8 cellular contexts compared by ENCODE assay signal in the genomic region with DNA sequence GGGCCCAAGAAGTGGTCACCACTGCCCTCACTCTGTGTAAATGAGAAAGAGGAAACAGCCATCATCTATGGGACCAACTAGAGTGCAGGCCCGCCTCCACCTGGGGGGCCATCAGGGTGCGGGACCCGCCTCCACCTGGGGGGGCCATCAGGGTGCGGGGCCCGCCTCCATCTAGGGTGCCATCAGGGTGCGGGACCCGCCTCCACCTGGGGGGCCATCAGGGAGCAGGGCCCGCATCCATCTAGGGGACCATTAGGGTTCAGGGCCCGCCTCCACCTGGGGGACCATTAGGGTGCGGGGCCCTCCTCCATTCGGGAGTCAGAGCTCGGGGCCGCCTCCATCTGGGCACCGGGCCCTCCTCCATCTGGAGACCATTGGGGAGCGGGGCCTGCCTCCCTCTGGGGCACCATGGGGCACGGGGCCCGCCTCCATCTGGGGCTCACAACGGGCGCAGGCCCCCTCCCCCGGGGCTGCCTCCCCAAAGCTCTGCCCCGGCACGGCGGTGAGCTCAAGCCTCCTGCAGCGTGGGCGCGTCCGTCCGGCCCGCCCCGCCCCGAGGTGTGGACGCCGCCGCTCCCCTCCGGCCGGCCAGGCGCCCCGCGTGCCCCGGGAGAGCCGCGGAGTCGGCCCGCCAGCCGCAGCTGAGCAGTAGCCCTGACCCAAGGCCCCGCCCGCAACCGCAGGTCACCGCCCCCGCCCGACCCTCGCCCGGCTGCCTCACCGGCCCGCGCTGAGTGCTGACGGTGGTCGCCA. TPM values are rescaled to one million over a fixed set of nuclear protein-coding genes. Genes with fewer than 3 reads are reported as not detected.
DNase-seq lines count a peak whose midpoint lies in the region; ATAC-seq and TF ChIP-seq lines count a peak whose summit lies in the region.

No MANE protein-coding gene starts in this region.

- H2AFZ ChIP-seq in ACC112 (ENCODE audit: low read length, unreplicated experiment), result no peak overlapping the region

- H3K79me2 ChIP-seq in ACC112 (ENCODE audit: control insufficient read depth, insufficient read depth, low read length, unreplicated experiment), result peaks cover 51% of the 10 kb centered on the region

- peaks cover 4% of the 10 kb centered on the region; the same call in 1 of the 2 replicates for H3K36me3 ChIP-seq in ACC112 (ENCODE audit: insufficient read depth, low read length)
- peaks cover 0 to 24% (median 0%) of the 10 kb centered on the region in 9 donors for H3K36me3 ChIP-seq in heart right ventricle

- CTCF ChIA-PET in activated B cell treated with CpG ODN at 0.5 μM for 24 hours (lab: Charles Lee), result no interaction called here

- no peak for DNase-seq in activated B cell treated with CpG ODN at 0.5 μM for 24 hours
- DNase-seq in heart right ventricle, result no peak
- DNase-seq in skeletal muscle cell (ENCODE audit: low read depth), result no peak
- DNase-seq in NCI-H1105 (lab: John Stamatoyannopoulos, UW), result no peak
- DNase-seq in NCI-H446 (lab: John Stamatoyannopoulos, UW), result no peak

- intact Hi-C loops in activated B cell treated with CpG ODN at 0.5 μM for 24 hours (cut with micrococcal nuclease), result loop anchor here (1.0 kb wide), 3 partner anchors 47 to 265 kb away; a partner anchor contains a TSS
- intact Hi-C loops in heart right ventricle (cut with DNase I), result loop anchor here in 6 of 10 donors (1.0 to 10.0 kb wide), 4 partner anchors 47 to 216 kb away; no protein-coding TSS in a partner anchor

- H3K4me1 Mint-ChIP-seq in activated B cell treated with CpG ODN at 0.5 μM for 24 hours, result peaks cover 57% of the 10 kb centered on the region

- H3K27me3 Mint-ChIP-seq in activated B cell treated with CpG ODN at 0.5 μM for 24 hours, result no peaks in the 10 kb centered on the region

- no peak for TF ChIP-seq CTCF in activated B cell treated with CpG ODN at 0.5 μM for 24 hours (IDR thresholded peaks at IDR 0.05)
- TF ChIP-seq CTCF in heart right ventricle (IDR thresholded peaks at IDR 0.05), result no peak

- WGBS in heart right ventricle, 2 donors, result 3% methylated on average over 41 to 58 of the region's 58 CpGs

- H3K9me3 ChIP-seq in heart right ventricle, result peaks cover 0 to 17% (median 6%) of the 10 kb centered on the region in 11 donors

- H3K4me3 ChIP-seq in ACC112 (ENCODE audit: low read depth, low read length) (peak overlapping the region; percentile 80), heart right ventricle (peak overlapping the region; percentile 39 to 94 (median 85)), skeletal muscle cell (ENCODE audit: low read depth, low read length) (peak overlapping the region; percentile 78)

- H3K36me3 Mint-ChIP-seq in activated B cell treated with CpG ODN at 0.5 μM for 24 hours (ENCODE audit: low read depth), result peaks cover 26% of the 10 kb centered on the region

- H3K27me3 ChIP-seq in ACC112 (ENCODE audit: insufficient read depth, low read length) (0 out of 2 replicates have a peak, but pooled peaks cover 4% of the 10 kb centered on the region), heart right ventricle (no peaks in the 10 kb centered on the region)

- peak overlapping the region; percentile 26; the same call in 1 of the 2 replicates for H3K27ac ChIP-seq in ACC112 (ENCODE audit: low read depth, low read length)
- peak overlapping the region; percentile 68 to 97 (median 93) for H3K27ac ChIP-seq in heart right ventricle

- H3K4me1 ChIP-seq in ACC112 (ENCODE audit: control insufficient read depth, insufficient read depth, low read length, unreplicated experiment) (peaks cover 28% of the 10 kb centered on the region), heart right ventricle (peaks cover 5 to 62% (median 45%) of the 10 kb centered on the region in 9 donors)

- POLR2A ChIA-PET in activated B cell treated with CpG ODN at 0.5 μM for 24 hours (lab: Charles Lee), result interaction anchor here (0.6 to 3.0 kb wide), 6 partner anchors 15 to 532 kb away, joined by 3 to 29 read pairs (median 4); a partner anchor contains a TSS

- H3K9me3 Mint-ChIP-seq in activated B cell treated with CpG ODN at 0.5 μM for 24 hours, result peaks cover 8% of the 10 kb centered on the region

- H3K4me3 Mint-ChIP-seq in activated B cell treated with CpG ODN at 0.5 μM for 24 hours, result peak overlapping the region; percentile 76

- H3K27ac Mint-ChIP-seq in activated B cell treated with CpG ODN at 0.5 μM for 24 hours, result peak overlapping the region; percentile 59

- ATAC-seq in GM18870 (IDR thresholded peaks at IDR 0.05; ENCODE audit: unreplicated experiment) (peak; percentile 17), HG03095 (IDR thresholded peaks at IDR 0.05; ENCODE audit: unreplicated experiment) (peak; percentile 37), activated B cell treated with CpG ODN at 0.5 μM for 24 hours (ENCODE audit: low read depth) (peak; percentile 36), heart right ventricle (peak; percentile 6 to 66 (median 36))

RNA-seq across cellular contexts. Expression of a gene that starts 0.5 kb away (rescaled TPM):
- total RNA-seq in activated B cell treated with CpG ODN at 0.5 μM for 24 hours (40.5 and 46.4 TPM in 2 replicates), heart right ventricle (10 to 100 TPM; 34.3 to 53.6 (median 45.2) TPM)
- 10 to 100 TPM; 19.0 to 32.5 TPM for polyA plus RNA-seq in heart right ventricle
